In genomic region chr2:47015730-47016129, GRCh38 we compare ENCODE assay signal across 13 cellular contexts.
A peak's percentile ranks its signal among the peaks of the same experiment; 100 is the strongest.
DNase-seq lines count a peak whose midpoint lies in the region; ATAC-seq and TF ChIP-seq lines count a peak whose summit lies in the region.
"Had no signal": no experiment of that assay in that cellular context is flagged by ENCODE, and none has a peak within 500 bp of the region (broad histone marks: within the 10 kb centered on the region; RNA-seq: fewer than 3 reads in every experiment).

No MANE protein-coding gene starts in this region.

- H2BK120ac ChIP-seq in mesenchymal stem cell (ENCODE audit: low read depth, low read length), result no peak overlapping the region

- no peak overlapping the region for H2AFZ ChIP-seq in SK-N-SH (ENCODE audit: low read depth)
- no peak overlapping the region for H2AFZ ChIP-seq in mesenchymal stem cell (ENCODE audit: low read depth, low read length)

- H3K4me2 ChIP-seq in SK-N-SH, result peak overlapping the region; percentile 30
- no peak overlapping the region for H3K4me2 ChIP-seq in mesenchymal stem cell (ENCODE audit: low read length, poor library complexity, severe bottlenecking)

- H2BK5ac ChIP-seq in mesenchymal stem cell (ENCODE audit: low read depth, low read length, poor library complexity, severe bottlenecking), result no peak overlapping the region

- 89% methylated on average over 7 of the region's 7 CpGs for WGBS in SK-N-SH (ENCODE audit: low lambda C conversion rate)
- WGBS in adrenal gland, 4 donors, result 43 to 74% (median 52%) methylated on average over 7 of the region's 7 CpGs
- 86% methylated on average over 7 of the region's 7 CpGs for WGBS in mesenchymal stem cell

- H3F3A ChIP-seq in SK-N-SH (replicated peaks; ENCODE audit: insufficient read depth), result peaks cover 18% of the 10 kb centered on the region

- H3K4me1 ChIP-seq in SK-N-SH (ENCODE audit: control insufficient read depth in 1 of 2, insufficient read depth in 2 of 2, low read depth in 1 of 2, low read length in 1 of 2) (peaks cover 21 to 50% of the 10 kb centered on the region in 2 experiments), adrenal gland (replicated peaks in 1 of 2) (peaks cover 25 to 36% of the 10 kb centered on the region in 2 donors), mesenchymal stem cell (ENCODE audit: control insufficient read depth, insufficient read depth, low read depth, low read length) (peaks cover 14% of the 10 kb centered on the region)

- no peaks in the 10 kb centered on the region for H3K27me3 ChIP-seq in SK-N-SH (ENCODE audit: insufficient read depth)
- H3K27me3 ChIP-seq in adrenal gland, result no peaks in the 10 kb centered on the region
- H3K27me3 ChIP-seq in mesenchymal stem cell (ENCODE audit: control insufficient read depth in 1 of 2, insufficient read depth in 1 of 2, low read length in 2 of 2), result no peaks in the 10 kb centered on the region
- H3K27me3 ChIP-seq: Peyer's patch had no signal

- H3K9me2 ChIP-seq in SK-N-SH, result no peaks in the 10 kb centered on the region

- TF ChIP-seq EP300 in SK-N-SH (IDR thresholded peaks at IDR 0.05; ENCODE audit: borderline replicate concordance in 1 of 2, low read depth in 1 of 2, low read length in 1 of 2), result no peak

- DNase-seq in SK-N-SH (no peak), adrenal gland (no peak), mesenchymal stem cell (no peak), superior temporal gyrus (ENCODE audit: extremely low spot score) (peak; percentile 50), Kasumi-1 (lab: John Stamatoyannopoulos, UW) (no peak), left colon (no peak)
- DNase-seq: activated CD4-positive, alpha-beta T cell treated with anti-CD3 and anti-CD28 coated beads, Interleukin-2, amount 50 U/mL, for 4 hours; activated effector memory CD4-positive, alpha-beta T cell treated with anti-CD3 and anti-CD28 coated beads, Interleukin-2, amount 50 U/mL, for 16 hours; naive thymus-derived CD4-positive, alpha-beta T cell; Peyer's patch had no signal

- H2AK5ac ChIP-seq in mesenchymal stem cell (ENCODE audit: low read length, severe bottlenecking), result peak overlapping the region; percentile 51

- peaks cover 25% of the 10 kb centered on the region for H3K79me1 ChIP-seq in mesenchymal stem cell (replicated peaks; ENCODE audit: low read length, poor library complexity, severe bottlenecking)

- H3K23ac ChIP-seq in mesenchymal stem cell (ENCODE audit: low read length in 2 of 2), result no peak overlapping the region

- no peaks in the 10 kb centered on the region for H3K79me2 ChIP-seq in SK-N-SH (ENCODE audit: insufficient read depth)

- H2BK12ac ChIP-seq in mesenchymal stem cell (ENCODE audit: low read length in 2 of 2), result no peak overlapping the region

- no peaks in the 10 kb centered on the region for H4K20me1 ChIP-seq in SK-N-SH (ENCODE audit: insufficient read depth)

- H2BK15ac ChIP-seq in mesenchymal stem cell (ENCODE audit: low read depth, poor library complexity, severe bottlenecking), result no peak overlapping the region

- H3K9ac ChIP-seq in SK-N-SH (peak overlapping the region; percentile 41), mesenchymal stem cell (ENCODE audit: low read length) (no peak overlapping the region)

- H4K8ac ChIP-seq in mesenchymal stem cell (ENCODE audit: low read length), result no peak overlapping the region

- intact Hi-C loops in adrenal gland (cut with DNase I) (no loop called here), left colon (cut with DNase I, micrococcal nuclease) (no loop called here)

- no peak overlapping the region for H3K14ac ChIP-seq in mesenchymal stem cell (ENCODE audit: low read length in 2 of 2)

- H3K4ac ChIP-seq in mesenchymal stem cell (ENCODE audit: low read depth in 1 of 2, low read length in 2 of 2), result no peak overlapping the region

- H3K27ac ChIP-seq in SK-N-SH (ENCODE audit: low read depth in 2 of 2, low read length in 1 of 2), result peak overlapping the region; percentile 84 to 86
- H3K27ac ChIP-seq in adrenal gland, result peak overlapping the region; percentile 49 to 90 (median 76)
- H3K27ac ChIP-seq in mesenchymal stem cell (ENCODE audit: low read length, poor library complexity, severe bottlenecking), result peak overlapping the region; percentile 73
- H3K27ac ChIP-seq: 22Rv1 had no signal

- POLR2A ChIA-PET in SK-N-SH (lab: Yijun Ruan, JAX), result interaction anchor here (0.8 to 1.7 kb wide), 3 partner anchors 12 to 71 kb away, joined by 3 to 4 read pairs (median 3); no protein-coding TSS in a partner anchor

- H3K9me3 ChIP-seq in SK-N-SH, result no peaks in the 10 kb centered on the region
- no peaks in the 10 kb centered on the region for H3K9me3 ChIP-seq in adrenal gland (replicated peaks in 1 of 3)
- H3K9me3 ChIP-seq in mesenchymal stem cell (ENCODE audit: control insufficient read depth, low read length), result no peaks in the 10 kb centered on the region
- H3K9me3 ChIP-seq: Peyer's patch had no signal

- no peak overlapping the region for H4K91ac ChIP-seq in mesenchymal stem cell (ENCODE audit: low read length)

- no peak for ATAC-seq in SK-N-SH treated with all-trans-retinoic acid at 6 μM for 48 hours
- no peak for ATAC-seq in HG02571 (IDR thresholded peaks at IDR 0.05; ENCODE audit: unreplicated experiment)
- ATAC-seq in left colon, result no peak
- ATAC-seq: naive thymus-derived CD4-positive, alpha-beta T cell had no signal

- no peak for TF ChIP-seq POLR2A in adrenal gland (IDR thresholded peaks at IDR 0.05)

- H3K36me3 ChIP-seq in SK-N-SH (replicated peaks in 1 of 2; ENCODE audit: control insufficient read depth in 1 of 2, insufficient read depth in 2 of 2, low read length in 1 of 2) (peaks cover 4 to 9% of the 10 kb centered on the region in 2 experiments), adrenal gland (replicated peaks in 1 of 2) (peaks cover 0 to 19% of the 10 kb centered on the region in 2 donors), mesenchymal stem cell (ENCODE audit: control insufficient read depth in 1 of 2, insufficient read depth in 2 of 2, low read depth in 1 of 2, low read length in 2 of 2) (peaks cover 57 to 83% of the 10 kb centered on the region in 2 experiments)

- no peak overlapping the region for H3K18ac ChIP-seq in mesenchymal stem cell (ENCODE audit: low read depth in 1 of 2, low read length in 2 of 2)

- H3K4me3 ChIP-seq in SK-N-SH (ENCODE audit: low read depth in 2 of 2, low read length in 1 of 2) (no peak overlapping the region), adrenal gland (no peak overlapping the region), mesenchymal stem cell (ENCODE audit: insufficient read depth in 1 of 2, low read depth in 1 of 2, low read length in 2 of 2) (no peak overlapping the region)
- H3K4me3 ChIP-seq: Peyer's patch had no signal

- TF ChIP-seq CTCF in SK-N-SH (IDR thresholded peaks at IDR 0.05), result no peak
- TF ChIP-seq CTCF in adrenal gland (IDR thresholded peaks at IDR 0.05), result no peak

- no peak for TF ChIP-seq RAD21 in SK-N-SH (IDR thresholded peaks at IDR 0.05; ENCODE audit: low read length)

- CTCF ChIA-PET in SK-N-SH (lab: Yijun Ruan, JAX), result interaction anchor here (0.8 to 3.2 kb wide), 15 partner anchors 8 to 307 kb away, joined by 3 to 23 read pairs (median 6); no protein-coding TSS in a partner anchor

TF ChIP-seq in SK-N-SH, 30 proteins besides CTCF, POLR2A, EP300 and RAD21 (continues in another document):
- TF ChIP-seq SIN3A (IDR thresholded peaks at IDR 0.05; ENCODE audit: borderline replicate concordance, low read depth, low read length), result no peak

TF ChIP-seq in SK-N-SH treated with all-trans-retinoic acid at 6 μM for 48 hours, 23 proteins besides CTCF, POLR2A, EP300 and RAD21 (continues in another document):
- TF ChIP-seq TCF4 (CRISPR knock-in tag; IDR thresholded peaks at IDR 0.05; ENCODE audit: borderline replicate concordance) (no peak), ZNF8 (CRISPR knock-in tag; IDR thresholded peaks at IDR 0.05) (no peak), ZNF70 (CRISPR knock-in tag; IDR thresholded peaks at IDR 0.05) (no peak), ZNF565 (CRISPR knock-in tag; conservative IDR thresholded peaks at IDR 0.05; ENCODE audit: low read depth) (no peak), CSRNP3 (CRISPR knock-in tag; IDR thresholded peaks at IDR 0.05) (no peak), SNAI2 (CRISPR knock-in tag; IDR thresholded peaks at IDR 0.05) (no peak), PATZ1 (CRISPR knock-in tag; IDR thresholded peaks at IDR 0.05; ENCODE audit: borderline replicate concordance) (no peak), BACH2 (CRISPR knock-in tag; IDR thresholded peaks at IDR 0.05; ENCODE audit: borderline replicate concordance) (no peak), ZC3H10 (CRISPR knock-in tag; IDR thresholded peaks at IDR 0.05) (no peak), ARNTL (CRISPR knock-in tag; IDR thresholded peaks at IDR 0.05; ENCODE audit: borderline replicate concordance, low read depth) (no peak), ZFP3 (CRISPR knock-in tag; IDR thresholded peaks at IDR 0.05) (no peak), OSR1 (CRISPR knock-in tag; IDR thresholded peaks at IDR 0.05) (no peak), ZFP30 (CRISPR knock-in tag; IDR thresholded peaks at IDR 0.05) (no peak), PPARA (CRISPR knock-in tag; IDR thresholded peaks at IDR 0.05; ENCODE audit: borderline replicate concordance) (no peak)
